Comparison of ENCODE assay signal across 1 cellular context in the genomic region with DNA sequence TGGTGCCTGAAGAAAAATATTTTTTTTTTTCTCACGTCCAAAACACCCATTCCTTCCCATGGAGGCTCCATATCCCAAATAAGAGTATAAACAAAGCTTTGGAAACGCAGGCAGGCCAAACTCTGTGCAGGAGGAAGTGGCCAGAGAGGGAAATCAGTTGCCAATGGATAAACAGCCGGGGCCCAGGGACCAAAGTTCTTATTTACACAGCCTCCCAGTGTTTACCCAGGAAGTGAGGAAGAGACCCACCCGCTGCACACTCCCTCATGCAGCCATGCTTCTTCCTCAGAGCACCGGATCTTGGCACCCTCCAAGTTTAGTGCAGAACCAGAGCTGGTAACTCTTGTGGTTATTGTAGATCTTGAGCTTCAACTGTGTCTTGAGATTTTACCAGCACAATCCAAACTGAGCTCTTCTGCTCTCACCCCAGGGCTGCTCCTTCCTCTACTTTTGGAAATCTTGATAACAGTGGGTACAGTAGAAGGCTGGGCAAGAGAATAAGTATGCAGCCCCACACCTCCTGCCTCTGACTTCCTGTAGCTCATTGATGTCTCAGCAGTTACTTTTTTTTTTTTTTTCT.
TF ChIP-seq lines count a peak whose summit lies in the region.

No MANE protein-coding gene starts in this region.

TF ChIP-seq in IMR-90, 13 proteins besides CTCF, POLR2A, EP300 and RAD21:
- TF ChIP-seq CHD1 (IDR thresholded peaks at IDR 0.05; ENCODE audit: low read depth, low read length) (no peak), FOS (IDR thresholded peaks at IDR 0.05; ENCODE audit: low read depth, low read length) (no peak), BHLHE40 (IDR thresholded peaks at IDR 0.05; ENCODE audit: low read depth, low read length) (no peak), ELK1 (IDR thresholded peaks at IDR 0.05; ENCODE audit: borderline replicate concordance, low read depth, low read length) (no peak), NFE2L2 (IDR thresholded peaks at IDR 0.05; ENCODE audit: low read depth, low read length) (no peak), RCOR1 (IDR thresholded peaks at IDR 0.05; ENCODE audit: insufficient replicate concordance, low read length) (no peak)
- TF ChIP-seq, protein P1, sequence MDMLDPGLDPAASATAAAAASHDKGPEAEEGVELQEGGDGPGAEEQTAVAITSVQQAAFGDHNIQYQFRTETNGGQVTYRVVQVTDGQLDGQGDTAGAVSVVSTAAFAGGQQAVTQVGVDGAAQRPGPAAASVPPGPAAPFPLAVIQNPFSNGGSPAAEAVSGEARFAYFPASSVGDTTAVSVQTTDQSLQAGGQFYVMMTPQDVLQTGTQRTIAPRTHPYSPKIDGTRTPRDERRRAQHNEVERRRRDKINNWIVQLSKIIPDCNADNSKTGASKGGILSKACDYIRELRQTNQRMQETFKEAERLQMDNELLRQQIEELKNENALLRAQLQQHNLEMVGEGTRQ (IDR thresholded peaks at IDR 0.05; ENCODE audit: low read depth, low read length) = no peak
